In the genomic region with DNA sequence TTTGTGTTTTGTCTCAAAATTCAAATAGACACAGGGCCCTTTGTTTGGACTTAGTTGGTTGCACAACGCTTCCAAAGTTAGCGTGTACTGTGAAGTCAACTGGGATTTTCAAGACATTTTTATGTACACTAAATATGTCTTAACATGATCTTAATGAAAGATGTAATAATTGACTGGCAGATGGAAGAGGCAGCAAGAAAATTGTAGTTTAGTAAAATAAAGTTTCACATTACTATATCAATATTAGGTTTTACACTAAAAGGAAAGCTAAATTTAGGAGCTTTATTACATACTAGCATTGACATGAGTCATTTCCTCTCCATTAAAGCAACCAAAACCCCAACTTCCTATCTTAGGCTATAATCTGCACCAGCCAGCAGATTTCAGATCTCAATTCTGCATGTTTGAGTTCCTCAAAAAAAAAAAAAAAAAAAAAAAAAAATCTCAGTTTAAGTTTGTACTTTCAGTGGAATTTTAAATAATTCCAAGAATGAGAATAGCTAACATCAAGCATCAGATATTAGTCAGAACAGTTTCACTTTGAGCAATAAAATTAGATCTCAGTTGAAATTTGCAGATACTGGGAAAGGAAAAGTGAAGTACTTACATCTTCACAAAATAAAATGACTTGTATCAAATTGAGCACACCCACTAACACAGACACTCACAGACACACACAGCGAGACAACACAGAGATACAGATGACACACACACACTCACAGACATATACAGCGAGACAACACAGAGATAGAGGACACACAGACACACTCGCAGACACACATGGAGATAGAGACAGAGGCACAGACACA, we compare ENCODE assay signal across 8 cellular contexts.
DNase-seq lines count a peak whose midpoint lies in the region; ATAC-seq and TF ChIP-seq lines count a peak whose summit lies in the region.

No MANE protein-coding gene starts in this region.

- POLR2A ChIA-PET in activated CD8-positive, alpha-beta T cell treated with anti-CD3 and anti-CD28 coated beads, Interleukin-2, amount 10 ng/mL, durations not matched to agents 7 days and 5 days (lab: Charles Lee): interaction anchor here (0.6 to 3.1 kb wide), 5 partner anchors 8 to 355 kb away, joined by 3 to 26 read pairs (median 6); partner anchors contain the start of gene KLF6

- no peaks in the 10 kb centered on the region for H3K36me3 ChIP-seq in left ventricle myocardium inferior

- no peak overlapping the region for H3K4me3 Mint-ChIP-seq in activated CD8-positive, alpha-beta T cell treated with anti-CD3 and anti-CD28 coated beads, Interleukin-2, amount 10 ng/mL, durations not matched to agents 7 days and 5 days

- intact Hi-C loops in left ventricle myocardium inferior (cut with micrococcal nuclease): no loop called here

- peak overlapping the region; percentile 70 for H3K27ac ChIP-seq in left ventricle myocardium inferior (replicated peaks)

- H3K27me3 Mint-ChIP-seq in activated CD8-positive, alpha-beta T cell treated with anti-CD3 and anti-CD28 coated beads, Interleukin-2, amount 10 ng/mL, durations not matched to agents 7 days and 5 days (ENCODE audit: low read depth): no peaks in the 10 kb centered on the region

- CTCF ChIA-PET in activated CD8-positive, alpha-beta T cell treated with anti-CD3 and anti-CD28 coated beads, Interleukin-2, amount 10 ng/mL, durations not matched to agents 7 days and 5 days (lab: Charles Lee): interaction anchor here (0.5 kb wide), 1 partner anchor 244 kb away, joined by 3 read pairs; no protein-coding TSS in a partner anchor

- H3K36me3 Mint-ChIP-seq in activated CD8-positive, alpha-beta T cell treated with anti-CD3 and anti-CD28 coated beads, Interleukin-2, amount 10 ng/mL, durations not matched to agents 7 days and 5 days (ENCODE audit: low read depth): peaks cover 41% of the 10 kb centered on the region

- H3K4me1 Mint-ChIP-seq in activated CD8-positive, alpha-beta T cell treated with anti-CD3 and anti-CD28 coated beads, Interleukin-2, amount 10 ng/mL, durations not matched to agents 7 days and 5 days (ENCODE audit: low read depth): peaks cover 39% of the 10 kb centered on the region

- H3K9me3 Mint-ChIP-seq in activated CD8-positive, alpha-beta T cell treated with anti-CD3 and anti-CD28 coated beads, Interleukin-2, amount 10 ng/mL, durations not matched to agents 7 days and 5 days (ENCODE audit: insufficient read depth): peaks cover 9% of the 10 kb centered on the region

- ATAC-seq in GM21515 (IDR thresholded peaks at IDR 0.05; ENCODE audit: unreplicated experiment): peak; percentile 72
- ATAC-seq in activated CD8-positive, alpha-beta T cell treated with anti-CD3 and anti-CD28 coated beads, Interleukin-2, amount 10 ng/mL, durations not matched to agents 7 days and 5 days: peak; percentile 83

- DNase-seq in ELR (ENCODE audit: low read depth) (peak; percentile 90), HS-5 (ENCODE audit: low read depth) (peak; percentile 52), left ventricle myocardium inferior (no peak), stromal cell of bone marrow (ENCODE audit: low read depth) (peak; percentile 94), NCI-H1930 (lab: John Stamatoyannopoulos, UW) (no peak), UCSD-AML1 (lab: John Stamatoyannopoulos, UW; ENCODE audit: unreplicated experiment) (no peak)
- DNase-seq in activated CD8-positive, alpha-beta T cell treated with anti-CD3 and anti-CD28 coated beads, Interleukin-2, amount 10 ng/mL, durations not matched to agents 7 days and 5 days: peak; percentile 68

- no peak overlapping the region for H3K27ac Mint-ChIP-seq in activated CD8-positive, alpha-beta T cell treated with anti-CD3 and anti-CD28 coated beads, Interleukin-2, amount 10 ng/mL, durations not matched to agents 7 days and 5 days

- no peaks in the 10 kb centered on the region for H3K27me3 ChIP-seq in left ventricle myocardium inferior (ENCODE audit: low read depth)

- peaks cover 3% of the 10 kb centered on the region for H3K9me3 ChIP-seq in left ventricle myocardium inferior (replicated peaks)

- peak overlapping the region; percentile 13 for H3K4me3 ChIP-seq in left ventricle myocardium inferior

- peaks cover 29% of the 10 kb centered on the region for H3K4me1 ChIP-seq in left ventricle myocardium inferior

- TF ChIP-seq CTCF in left ventricle myocardium inferior (IDR thresholded peaks at IDR 0.05; ENCODE audit: borderline replicate concordance): no peak

Comparison
In these comparisons a context has a peak if more than half of its experiments do, and no peak if none do; other contexts are left out.
1. DNase-seq: peak in ELR (single experiment), HS-5 (single experiment), activated CD8-positive, alpha-beta T cell treated with anti-CD3 and anti-CD28 coated beads, Interleukin-2, amount 10 ng/mL, durations not matched to agents 7 days and 5 days (single experiment) and stromal cell of bone marrow (single experiment); none in left ventricle myocardium inferior (single experiment), NCI-H1930 (0 of 2) and UCSD-AML1 (single experiment).